In the genomic region with DNA sequence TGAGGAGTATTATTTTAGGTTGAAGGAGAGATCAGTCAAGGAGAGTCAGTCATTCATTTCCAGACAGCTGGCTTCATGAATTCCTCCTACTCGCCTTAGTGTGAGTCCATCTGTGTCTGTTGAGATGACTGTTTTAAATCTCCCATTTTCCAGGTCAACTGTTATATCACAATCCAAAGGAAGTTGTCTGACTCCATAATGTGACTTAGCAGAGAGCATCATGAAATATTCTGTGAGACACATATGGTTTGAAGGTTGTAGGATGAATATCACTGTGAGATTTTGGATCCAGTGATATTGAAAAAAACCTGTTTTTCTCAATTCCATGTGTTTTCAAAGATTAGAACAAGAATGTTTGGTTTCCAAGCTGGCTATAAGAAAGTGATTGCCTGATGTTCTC, we compare ENCODE assay signal across 5 cellular contexts.
"Had no signal": no experiment of that assay in that cellular context is flagged by ENCODE, and none has a peak within 500 bp of the region (broad histone marks: within the 10 kb centered on the region; RNA-seq: fewer than 3 reads in every experiment).

No MANE protein-coding gene starts in this region.

- H3K27ac ChIP-seq: HL-60 had no signal

- DNase-seq: H9, HCEC 1CT, IMR-90, KG1 had no signal
